Comparison of ENCODE assay signal across 22 cellular contexts in genomic region chr2:121794233-121794632, GRCh38. TPM values are rescaled to one million over a fixed set of nuclear protein-coding genes. Genes with fewer than 3 reads are reported as not detected.
DNase-seq lines count a peak whose midpoint lies in the region; FAIRE-seq and TF ChIP-seq lines count a peak whose summit lies in the region.
"Had no signal": no experiment of that assay in that cellular context is flagged by ENCODE, and none has a peak within 500 bp of the region (broad histone marks: within the 10 kb centered on the region; RNA-seq: fewer than 3 reads in every experiment).

No MANE protein-coding gene starts in this region.

- H4K8ac ChIP-seq in H1 (ENCODE audit: extremely low read depth, insufficient read depth, low read length): no peak overlapping the region

- CTCF ChIA-PET in activated naive CD4-positive, alpha-beta T cell treated with anti-CD3 and anti-CD28 coated beads for 36 hours (lab: Charles Lee): no interaction called here
- CTCF ChIA-PET in HEK293 (lab: Yijun Ruan, JAX): interaction anchor here (0.7 kb wide), 1 partner anchor 16 kb away, joined by 4 read pairs; no protein-coding TSS in a partner anchor
- CTCF ChIA-PET in H1 (lab: Charles Lee; ENCODE audit: partially characterized antibody): interaction anchor here (2.5 kb wide), 1 partner anchor 10 kb away, joined by 7 read pairs; no protein-coding TSS in a partner anchor

- FAIRE-seq in H1 (lab: Jason Lieb, UNC) (no peak), H54 (lab: Jason Lieb, UNC) (no peak)
- FAIRE-seq: A549, D721Med, G401.6, GM12891, GM19239 had no signal

- H3K4ac ChIP-seq in H1 (replicated peaks; ENCODE audit: insufficient read length, low read depth, low read length): no peak overlapping the region

- H3K4me1 Mint-ChIP-seq in activated naive CD4-positive, alpha-beta T cell treated with anti-CD3 and anti-CD28 coated beads, Interleukin-2, amount 50 U/mL, for 24 hours: no peaks in the 10 kb centered on the region
- H3K4me1 Mint-ChIP-seq in activated naive CD4-positive, alpha-beta T cell treated with anti-CD3 and anti-CD28 coated beads for 36 hours (ENCODE audit: low read depth): no peaks in the 10 kb centered on the region
- H3K4me1 Mint-ChIP-seq: B cell had no signal

- no peaks in the 10 kb centered on the region for H4K20me1 ChIP-seq in H1 (replicated peaks in 1 of 2; ENCODE audit: control insufficient read depth in 1 of 2, insufficient read depth in 2 of 2, low read length in 2 of 2)
- H4K20me1 ChIP-seq: BLaER1 treated with 17β-estradiol and CSF1 and Interleukin-3, amounts not matched to agents 10 nM and 100 nM had no signal

- no peak overlapping the region for H4K5ac ChIP-seq in H1 (ENCODE audit: insufficient read length, low read depth, low read length)

- TF ChIP-seq POLR2A in H1 (IDR thresholded peaks at IDR 0.05; ENCODE audit: control extremely low read depth in 1 of 2, low read depth in 2 of 2, low read length in 2 of 2) (no peak), H54 (IDR thresholded peaks at IDR 0.05; ENCODE audit: low read depth, low read length) (no peak)

- intact Hi-C loops in activated naive CD4-positive, alpha-beta T cell treated with anti-CD3 and anti-CD28 coated beads for 36 hours (cut with micrococcal nuclease): no loop called here
- intact Hi-C loops in tibial artery (cut with DNase I; ENCODE audit: low total_unique reads): no loop called here

- no peaks in the 10 kb centered on the region for H3K23me2 ChIP-seq in H1 (ENCODE audit: low read depth, low read length)

- no peak overlapping the region for H3K56ac ChIP-seq in H1 (replicated peaks; ENCODE audit: insufficient read length, low read depth, low read length)

- no peak for DNase-seq in activated naive CD4-positive, alpha-beta T cell treated with anti-CD3 and anti-CD28 coated beads for 36 hours
- DNase-seq in H1 (ENCODE audit: low read depth in 1 of 2, low spot score in 2 of 2) (no peak), H54 (ENCODE audit: insufficient read length, low spot score) (no peak), tibial artery (no peak)
- DNase-seq: AML-193; Caco-2; Calu3; CD4-positive, alpha-beta T cell; CD8-positive, alpha-beta T cell; DMS79 treated with DMSO at 0.1 percent for 48 hours; GF-D8 had no signal

- H3K36me3 Mint-ChIP-seq in activated naive CD4-positive, alpha-beta T cell treated with anti-CD3 and anti-CD28 coated beads, Interleukin-2, amount 50 U/mL, for 24 hours: no peaks in the 10 kb centered on the region
- H3K36me3 Mint-ChIP-seq in activated naive CD4-positive, alpha-beta T cell treated with anti-CD3 and anti-CD28 coated beads for 36 hours (ENCODE audit: low read depth): no peaks in the 10 kb centered on the region
- H3K36me3 Mint-ChIP-seq: CD8-positive, alpha-beta T cell had no signal

- H3K9me3 ChIP-seq in HEK293 (ENCODE audit: control insufficient read depth, insufficient read depth, low read depth, low read length) (no peaks in the 10 kb centered on the region), H1 (ENCODE audit: insufficient read depth in 2 of 2, low read depth in 1 of 2, low read length in 1 of 2) (peaks cover 0 to 1% of the 10 kb centered on the region in 2 experiments; a peak in 1 of 4 replicates), tibial artery (no peaks in the 10 kb centered on the region)
- H3K9me3 ChIP-seq: A549; BLaER1 treated with 17β-estradiol and CSF1 and Interleukin-3, amounts not matched to agents 10 nM and 100 nM; Caco-2 had no signal

- H3K4me3 ChIP-seq in HEK293 (ENCODE audit: low read depth, low read length) (no peak overlapping the region), H1 (ENCODE audit: extremely low read depth in 1 of 4, insufficient read depth in 2 of 4, low read depth in 3 of 4, low read length in 4 of 4) (no peak overlapping the region), tibial artery (no peak overlapping the region)
- H3K4me3 ChIP-seq: A549; BLaER1 treated with 17β-estradiol and CSF1 and Interleukin-3, amounts not matched to agents 10 nM and 100 nM had no signal

- no peak overlapping the region for H2BK120ac ChIP-seq in H1 (replicated peaks; ENCODE audit: low read depth, low read length)

- H3K23ac ChIP-seq in H1 (ENCODE audit: insufficient read length): no peak overlapping the region

- H3K4me2 ChIP-seq in H1 (ENCODE audit: insufficient read depth in 1 of 2, low read depth in 2 of 2, low read length in 2 of 2): no peak overlapping the region
- H3K4me2 ChIP-seq: A549; BLaER1 treated with 17β-estradiol and CSF1 and Interleukin-3, amounts not matched to agents 10 nM and 100 nM had no signal

- H2BK12ac ChIP-seq in H1 (ENCODE audit: low read depth, low read length): no peak overlapping the region

- H3K14ac ChIP-seq in H1 (ENCODE audit: insufficient read length): no peak overlapping the region

- no peak overlapping the region for H2BK15ac ChIP-seq in H1 (ENCODE audit: low read length)

- H3K18ac ChIP-seq in H1 (ENCODE audit: extremely low read depth, low read length): no peak overlapping the region

- H3K27me3 ChIP-seq in H1 (replicated peaks in 1 of 4; ENCODE audit: control insufficient read depth in 3 of 4, extremely low read depth in 1 of 4, insufficient read depth in 3 of 4, low read length in 3 of 4) (no peaks in the 10 kb centered on the region), tibial artery (peaks cover 0 to 12% of the 10 kb centered on the region in 2 donors)
- H3K27me3 ChIP-seq: BLaER1 treated with 17β-estradiol and CSF1 and Interleukin-3, amounts not matched to agents 10 nM and 100 nM had no signal

- no peak overlapping the region for H2AK5ac ChIP-seq in H1 (ENCODE audit: low read depth, low read length)

- TF ChIP-seq EP300 in H1 (IDR thresholded peaks at IDR 0.05; ENCODE audit: borderline replicate concordance in 1 of 2, low read depth in 2 of 2, low read length in 2 of 2): no peak

- TF ChIP-seq CTCF in HEK293 (tag by site-specific recombination; IDR thresholded peaks at IDR 0.05) (no peak), H1 (IDR thresholded peaks at IDR 0.05; ENCODE audit: control extremely low read depth in 1 of 3, insufficient read depth in 1 of 3, low read depth in 1 of 3, low read length in 3 of 3) (no peak), tibial artery (IDR thresholded peaks at IDR 0.05) (no peak)

- no peak overlapping the region; the same call in 1 of the 2 replicates for H2BK5ac ChIP-seq in H1 (ENCODE audit: low read depth, low read length)

- no peak overlapping the region for H3K4me3 Mint-ChIP-seq in activated naive CD4-positive, alpha-beta T cell treated with anti-CD3 and anti-CD28 coated beads, Interleukin-2, amount 50 U/mL, for 24 hours
- no peak overlapping the region for H3K4me3 Mint-ChIP-seq in activated naive CD4-positive, alpha-beta T cell treated with anti-CD3 and anti-CD28 coated beads for 36 hours
- H3K4me3 Mint-ChIP-seq: B cell; CD4-positive, alpha-beta T cell; CD8-positive, alpha-beta T cell had no signal

- peak overlapping the region; percentile 22 for H4K91ac ChIP-seq in H1 (replicated peaks; ENCODE audit: insufficient read length, low read length)

- H3K79me2 ChIP-seq in H1 (ENCODE audit: control insufficient read depth in 1 of 2, insufficient read depth in 2 of 2, low read length in 2 of 2): no peaks in the 10 kb centered on the region

- H3K27ac Mint-ChIP-seq in activated naive CD4-positive, alpha-beta T cell treated with anti-CD3 and anti-CD28 coated beads, Interleukin-2, amount 50 U/mL, for 24 hours: peak overlapping the region; percentile 43
- no peak overlapping the region for H3K27ac Mint-ChIP-seq in activated naive CD4-positive, alpha-beta T cell treated with anti-CD3 and anti-CD28 coated beads for 36 hours
- H3K27ac Mint-ChIP-seq: B cell; CD4-positive, alpha-beta T cell; CD8-positive, alpha-beta T cell had no signal

- no peak overlapping the region for H3K9ac ChIP-seq in H1 (replicated peaks in 1 of 4; ENCODE audit: extremely low read depth in 1 of 4, low read depth in 3 of 4, low read length in 3 of 4)
- H3K9ac ChIP-seq: BLaER1 treated with 17β-estradiol and CSF1 and Interleukin-3, amounts not matched to agents 10 nM and 100 nM had no signal

- no peaks in the 10 kb centered on the region for H3K9me3 Mint-ChIP-seq in activated naive CD4-positive, alpha-beta T cell treated with anti-CD3 and anti-CD28 coated beads, Interleukin-2, amount 50 U/mL, for 24 hours
- no peaks in the 10 kb centered on the region for H3K9me3 Mint-ChIP-seq in activated naive CD4-positive, alpha-beta T cell treated with anti-CD3 and anti-CD28 coated beads for 36 hours
- H3K9me3 Mint-ChIP-seq: CD4-positive, alpha-beta T cell; CD8-positive, alpha-beta T cell had no signal

- POLR2A ChIA-PET in HEK293 (lab: Yijun Ruan, JAX): no interaction called here
- POLR2A ChIA-PET in H1 (lab: Charles Lee; ENCODE audit: partially characterized antibody): interaction anchor here (0.7 to 1.3 kb wide), 5 partner anchors 9 to 264 kb away, joined by 3 to 4 read pairs (median 4); partner anchors contain the start of gene RNU4ATAC

- H3K4me1 ChIP-seq in HEK293 (ENCODE audit: control insufficient read depth, insufficient read depth, low read length) (peaks cover 5% of the 10 kb centered on the region; the same call in 1 of the 2 replicates), H1 (replicated peaks in 1 of 4; ENCODE audit: control insufficient read depth in 3 of 4, insufficient read depth in 4 of 4, low read length in 3 of 4) (peaks cover 2 to 14% (median 11%) of the 10 kb centered on the region in 4 experiments), tibial artery (no peaks in the 10 kb centered on the region)

- WGBS in H1 (ENCODE audit: extremely low coverage in 1 of 2, insufficient coverage in 1 of 2, insufficient read length in 1 of 2, insufficient replicate concordance in 2 of 2, low coverage in 1 of 2, low lambda C conversion rate in 2 of 2, missing lambda C conversion rate in 1 of 2), 2 experiments: 91% methylated on average over 6 of the region's 6 CpGs; no CpG with 5 or more reads in 1 of the 2 experiments

- peaks cover 13% of the 10 kb centered on the region for H3K27me3 Mint-ChIP-seq in activated naive CD4-positive, alpha-beta T cell treated with anti-CD3 and anti-CD28 coated beads, Interleukin-2, amount 50 U/mL, for 24 hours
- peaks cover 14% of the 10 kb centered on the region for H3K27me3 Mint-ChIP-seq in activated naive CD4-positive, alpha-beta T cell treated with anti-CD3 and anti-CD28 coated beads for 36 hours (ENCODE audit: low read depth)

- H3K27ac ChIP-seq in HEK293 (ENCODE audit: extremely low read depth, low read depth, low read length) (no peak overlapping the region), H1 (ENCODE audit: low read depth, low read length) (no peak overlapping the region), tibial artery (no peak overlapping the region)
- H3K27ac ChIP-seq: 22Rv1; A549; BLaER1 treated with 17β-estradiol and CSF1 and Interleukin-3, amounts not matched to agents 10 nM and 100 nM; C4-2B had no signal

- no peaks in the 10 kb centered on the region for H3K79me1 ChIP-seq in H1 (ENCODE audit: low read depth, low read length)

- H2AFZ ChIP-seq in H1 (ENCODE audit: low read length): no peak overlapping the region

- no peak for TF ChIP-seq RAD21 in H1 (IDR thresholded peaks at IDR 0.05 in 1 of 2, conservative IDR thresholded peaks at IDR 0.05 in 1 of 2; ENCODE audit: low read depth in 2 of 2, low read length in 2 of 2)

- H3K36me3 ChIP-seq in HEK293 (ENCODE audit: control insufficient read depth in 2 of 2, insufficient read depth in 1 of 2, low read length in 2 of 2) (no peaks in the 10 kb centered on the region), H1 (ENCODE audit: control insufficient read depth in 2 of 4, insufficient read depth in 4 of 4, low read length in 3 of 4) (no peaks in the 10 kb centered on the region), tibial artery (no peaks in the 10 kb centered on the region)
- H3K36me3 ChIP-seq: BLaER1 treated with 17β-estradiol and CSF1 and Interleukin-3, amounts not matched to agents 10 nM and 100 nM had no signal

- no peak overlapping the region for H2BK20ac ChIP-seq in H1 (ENCODE audit: low read length)

RNA-seq across cellular contexts. Expression of gene TSN, which starts 38.8 kb away (rescaled TPM):
- 10 to 100 TPM; 49.8 to 52.6 TPM for total RNA-seq in activated naive CD4-positive, alpha-beta T cell treated with anti-CD3 and anti-CD28 coated beads for 36 hours
- total RNA-seq in H1 (2021; fragmentation: NEBNext Ultra II Directional; extraction: Animal tissue kit (Norgen Biotek cat#: 25700)): 96.1 and 96.3 TPM in 2 replicates
- 30.6 and 44.4 TPM in 2 replicates for polyA plus RNA-seq in H1 (2011; rRNA removed)
- 41.2 TPM for polyA plus RNA-seq in H1 (2011; cell fraction: cytosol; rRNA removed)
- 20.6 TPM for polyA plus RNA-seq in H1 (2011; cell fraction: nucleus; rRNA removed)
- polyA plus RNA-seq in H1 (2012, experiment 1 of 2): 45.5 to 71.2 TPM (median 55.4 TPM) in 4 replicates
- polyA plus RNA-seq in H1 (2012, experiment 2 of 2): 11.8 TPM
- 45.9 TPM for polyA plus RNA-seq in H1 (2013, experiment 1 of 2)
- 49.5 TPM for polyA plus RNA-seq in H1 (2013, experiment 2 of 2)
- polyA minus RNA-seq in H1 (2011; rRNA and poly(A)+ RNA removed): 50.1 and 67.4 TPM in 2 replicates
- polyA minus RNA-seq in H1 (2011; cell fraction: cytosol; rRNA and poly(A)+ RNA removed): 44.2 TPM
- polyA minus RNA-seq in H1 (2011; cell fraction: nucleus; rRNA and poly(A)+ RNA removed): 54.5 TPM

RNA-seq across cellular contexts. Expression of gene NIFK, which starts 57.6 kb away (rescaled TPM):
- total RNA-seq in activated naive CD4-positive, alpha-beta T cell treated with anti-CD3 and anti-CD28 coated beads for 36 hours: 100 to 1,000 TPM; 112 to 117 TPM
- total RNA-seq in H1 (2021; fragmentation: NEBNext Ultra II Directional; extraction: Animal tissue kit (Norgen Biotek cat#: 25700)): 99.3 and 117 TPM in 2 replicates
- 12.2 and 24.4 TPM in 2 replicates for polyA plus RNA-seq in H1 (2011; rRNA removed)
- 28.9 TPM for polyA plus RNA-seq in H1 (2011; cell fraction: cytosol; rRNA removed)
- 9.9 TPM for polyA plus RNA-seq in H1 (2011; cell fraction: nucleus; rRNA removed)
- 38.2 to 75.3 TPM (median 47.9 TPM) in 4 replicates for polyA plus RNA-seq in H1 (2012, experiment 1 of 2)
- 9.8 TPM for polyA plus RNA-seq in H1 (2012, experiment 2 of 2)
- 178 TPM for polyA plus RNA-seq in H1 (2013, experiment 1 of 2)
- 171 TPM for polyA plus RNA-seq in H1 (2013, experiment 2 of 2)
- 14.6 and 16.2 TPM in 2 replicates for polyA minus RNA-seq in H1 (2011; rRNA and poly(A)+ RNA removed)
- polyA minus RNA-seq in H1 (2011; cell fraction: cytosol; rRNA and poly(A)+ RNA removed): 16.1 TPM
- 21.0 TPM for polyA minus RNA-seq in H1 (2011; cell fraction: nucleus; rRNA and poly(A)+ RNA removed)
